ENCODE assay signal across 16 cellular contexts in the genomic region with DNA sequence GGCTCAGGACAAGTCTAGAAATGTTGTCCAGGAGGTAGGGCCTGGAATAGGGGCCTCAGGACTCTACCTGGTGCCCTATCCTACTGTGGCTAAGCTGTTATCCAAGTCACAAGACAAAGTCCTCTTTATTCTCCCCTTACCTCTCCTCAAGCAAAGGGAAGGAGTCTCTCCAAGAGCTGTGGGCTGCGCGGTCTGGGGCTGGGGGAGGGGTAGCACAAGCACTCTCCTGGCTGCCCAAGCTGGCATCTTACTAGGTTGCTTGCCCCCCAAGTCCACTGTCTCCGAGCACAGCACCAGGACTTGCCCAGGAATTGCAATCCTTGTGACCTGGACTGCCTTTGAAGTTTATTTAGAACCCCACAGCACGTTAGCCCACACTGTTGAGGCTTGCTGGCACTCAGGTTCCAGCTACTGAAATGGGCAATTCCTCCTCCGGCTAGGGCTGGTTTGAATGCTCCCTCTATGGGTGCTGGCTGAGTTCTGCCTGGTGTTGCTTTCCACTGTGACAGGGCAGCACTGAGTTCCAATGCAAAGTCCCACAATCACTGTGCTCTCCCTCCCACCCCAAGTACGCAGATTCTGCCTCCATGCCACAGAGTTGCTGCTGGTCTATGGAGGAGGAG. TPM values are rescaled to one million over a fixed set of nuclear protein-coding genes. Genes with fewer than 3 reads are reported as not detected.
"Had no signal": no experiment of that assay in that cellular context is flagged by ENCODE, and none has a peak within 500 bp of the region (broad histone marks: within the 10 kb centered on the region; RNA-seq: fewer than 3 reads in every experiment).

No MANE protein-coding gene starts in this region.

- H3K36me3 Mint-ChIP-seq: activated CD8-positive, alpha-beta memory T cell treated with anti-CD3 and anti-CD28 coated beads, Interleukin-2, amount 10 ng/mL, durations not matched to agents 7 days and 5 days; stimulated activated memory B cell treated with anti-CD40 and anti-IgM and Interleukin-4, amounts not matched to agents 10 μg/mL and 1 μg/mL and 100 μg/mL, for 72 hours had no signal

- H3K4me1 Mint-ChIP-seq: activated CD8-positive, alpha-beta memory T cell treated with anti-CD3 and anti-CD28 coated beads, Interleukin-2, amount 10 ng/mL, durations not matched to agents 7 days and 5 days; stimulated activated memory B cell treated with anti-CD40 and anti-IgM and Interleukin-4, amounts not matched to agents 10 μg/mL and 1 μg/mL and 100 μg/mL, for 72 hours had no signal

- H3K9me3 ChIP-seq: esophagus squamous epithelium had no signal

- H3K27ac ChIP-seq: esophagus squamous epithelium, parathyroid adenoma, VCaP had no signal

- H3K4me3 ChIP-seq: esophagus squamous epithelium had no signal

- H3K27me3 Mint-ChIP-seq: stimulated activated memory B cell treated with anti-CD40 and anti-IgM and Interleukin-4, amounts not matched to agents 10 μg/mL and 1 μg/mL and 100 μg/mL, for 72 hours had no signal

- DNase-seq: activated CD4-positive, alpha-beta memory T cell treated with anti-CD3 and anti-CD28 coated beads for 36 hours; activated CD8-positive, alpha-beta memory T cell treated with anti-CD3 and anti-CD28 coated beads, Interleukin-2, amount 10 ng/mL, durations not matched to agents 7 days and 5 days; activated naive CD4-positive, alpha-beta T cell treated with anti-CD3 and anti-CD28 coated beads for 36 hours; activated T-cell treated with anti-CD3 and anti-CD28 coated beads, Interleukin-2, amount 50 U/mL, for 1 hour; esophagus squamous epithelium; naive thymus-derived CD4-positive, alpha-beta T cell; stimulated activated CD4-positive, alpha-beta T cell treated with anti-CD3 and anti-CD28 coated beads, Interleukin-2, amount 100 ng/mL, for 48 hours; T-helper 1 cell had no signal

- H3K4me1 ChIP-seq: parathyroid adenoma had no signal

- H3K27ac Mint-ChIP-seq: activated CD4-positive, alpha-beta memory T cell treated with anti-CD3 and anti-CD28 coated beads for 36 hours; activated CD8-positive, alpha-beta memory T cell treated with anti-CD3 and anti-CD28 coated beads, Interleukin-2, amount 10 ng/mL, durations not matched to agents 7 days and 5 days; activated naive CD4-positive, alpha-beta T cell treated with anti-CD3 and anti-CD28 coated beads for 36 hours; activated T-helper 2 cell treated with anti-CD3 and anti-CD28 coated beads, Interferon-gamma antibody, Interleukin-2, Interleukin-4, amounts not matched to agents 10 μg/mL and 5 μg/mL and 100 μg/mL, durations not matched to agents 14 hours and 24 hours and 36 hours; naive thymus-derived CD4-positive, alpha-beta T cell; stimulated activated memory B cell treated with anti-CD40 and anti-IgM and Interleukin-4, amounts not matched to agents 10 μg/mL and 1 μg/mL and 100 μg/mL, for 72 hours had no signal

- H3K9me3 Mint-ChIP-seq: activated CD4-positive, alpha-beta memory T cell treated with anti-CD3 and anti-CD28 coated beads for 36 hours; activated naive CD4-positive, alpha-beta T cell treated with anti-CD3 and anti-CD28 coated beads for 36 hours; stimulated activated memory B cell treated with anti-CD40 and anti-IgM and Interleukin-4, amounts not matched to agents 10 μg/mL and 1 μg/mL and 100 μg/mL, for 72 hours had no signal

- ATAC-seq: activated CD8-positive, alpha-beta memory T cell treated with anti-CD3 and anti-CD28 coated beads, Interleukin-2, amount 10 ng/mL, durations not matched to agents 7 days and 5 days; naive thymus-derived CD4-positive, alpha-beta T cell; stimulated activated memory B cell treated with anti-CD40 and anti-IgM and Interleukin-4, amounts not matched to agents 10 μg/mL and 1 μg/mL and 100 μg/mL, for 72 hours had no signal

- H3K4me3 Mint-ChIP-seq: activated CD4-positive, alpha-beta memory T cell treated with anti-CD3 and anti-CD28 coated beads for 36 hours; activated CD8-positive, alpha-beta memory T cell treated with anti-CD3 and anti-CD28 coated beads, Interleukin-2, amount 10 ng/mL, durations not matched to agents 7 days and 5 days; activated naive CD4-positive, alpha-beta T cell treated with anti-CD3 and anti-CD28 coated beads for 36 hours; naive thymus-derived CD4-positive, alpha-beta T cell; stimulated activated memory B cell treated with anti-CD40 and anti-IgM and Interleukin-4, amounts not matched to agents 10 μg/mL and 1 μg/mL and 100 μg/mL, for 72 hours had no signal

- H3K36me3 ChIP-seq: esophagus squamous epithelium had no signal

RNA-seq across cellular contexts. Expression of a gene that starts 18.5 kb away (rescaled TPM):
- total RNA-seq: activated CD8-positive, alpha-beta memory T cell treated with anti-CD3 and anti-CD28 coated beads, Interleukin-2, amount 10 ng/mL, durations not matched to agents 7 days and 5 days; astrocyte; kidney epithelial cell; mammary epithelial cell; renal cortical epithelial cell had no signal

RNA-seq across cellular contexts. Expression of a gene that starts 56.7 kb away (rescaled TPM):
- total RNA-seq: activated CD4-positive, alpha-beta memory T cell treated with anti-CD3 and anti-CD28 coated beads for 36 hours; activated CD8-positive, alpha-beta memory T cell treated with anti-CD3 and anti-CD28 coated beads, Interleukin-2, amount 10 ng/mL, durations not matched to agents 7 days and 5 days; activated naive CD4-positive, alpha-beta T cell treated with anti-CD3 and anti-CD28 coated beads for 36 hours; kidney epithelial cell; mammary epithelial cell; naive thymus-derived CD4-positive, alpha-beta T cell; renal cortical epithelial cell had no signal
